19 cellular contexts compared by ENCODE assay signal in genomic region chr3:45957606-45958005, GRCh38. TPM values are rescaled to one million over a fixed set of nuclear protein-coding genes. Genes with fewer than 3 reads are reported as not detected.
A peak's percentile ranks its signal among the peaks of the same experiment; 100 is the strongest.
DNase-seq lines count a peak whose midpoint lies in the region; ATAC-seq and TF ChIP-seq lines count a peak whose summit lies in the region.
"Had no signal": no experiment of that assay in that cellular context is flagged by ENCODE, and none has a peak within 500 bp of the region (broad histone marks: within the 10 kb centered on the region; RNA-seq: fewer than 3 reads in every experiment).

No MANE protein-coding gene starts in this region.

- in situ Hi-C loops in gastrocnemius medialis (cut with MboI; ENCODE audit: low sequenced_read_pairs in 4 of 4): no loop called here

- no peaks in the 10 kb centered on the region for H3K9me3 Mint-ChIP-seq in activated CD8-positive, alpha-beta T cell treated with anti-CD3 and anti-CD28 coated beads, Interleukin-2, amount 10 ng/mL, durations not matched to agents 7 days and 5 days (ENCODE audit: insufficient read depth)
- H3K9me3 Mint-ChIP-seq: activated naive CD8-positive, alpha-beta T cell treated with anti-CD3 and anti-CD28 coated beads, Interleukin-2, amount 50 U/mL, for 24 hours; activated T-cell treated with anti-CD3 and anti-CD28 coated beads, Interleukin-2, amount 50 U/mL, for 4 hours; memory B cell; type B pancreatic cell had no signal

- H3K27ac Mint-ChIP-seq in activated CD8-positive, alpha-beta T cell treated with anti-CD3 and anti-CD28 coated beads, Interleukin-2, amount 10 ng/mL, durations not matched to agents 7 days and 5 days: peak overlapping the region; percentile 69
- H3K27ac Mint-ChIP-seq: activated naive CD8-positive, alpha-beta T cell treated with anti-CD3 and anti-CD28 coated beads, Interleukin-2, amount 50 U/mL, for 24 hours; memory B cell; type B pancreatic cell had no signal

- H3K4me3 Mint-ChIP-seq in activated CD8-positive, alpha-beta T cell treated with anti-CD3 and anti-CD28 coated beads, Interleukin-2, amount 10 ng/mL, durations not matched to agents 7 days and 5 days: no peak overlapping the region
- H3K4me3 Mint-ChIP-seq: activated naive CD8-positive, alpha-beta T cell treated with anti-CD3 and anti-CD28 coated beads, Interleukin-2, amount 50 U/mL, for 24 hours; activated T-cell treated with anti-CD3 and anti-CD28 coated beads, Interleukin-2, amount 50 U/mL, for 4 hours; memory B cell; type B pancreatic cell had no signal

- H3K4me1 ChIP-seq in right cardiac atrium (ENCODE audit: control insufficient read depth, insufficient read depth, low read length) (no peaks in the 10 kb centered on the region), gastrocnemius medialis (peaks cover 15 to 21% of the 10 kb centered on the region in 2 donors), uterus (no peaks in the 10 kb centered on the region)
- H3K4me1 ChIP-seq: BE2C had no signal

- TF ChIP-seq POLR2A in gastrocnemius medialis (IDR thresholded peaks at IDR 0.05): no peak
- TF ChIP-seq POLR2A in uterus (IDR thresholded peaks at IDR 0.05): no peak

- H3K27me3 ChIP-seq in right cardiac atrium (ENCODE audit: control insufficient read depth, insufficient read depth): no peaks in the 10 kb centered on the region
- no peaks in the 10 kb centered on the region for H3K27me3 ChIP-seq in gastrocnemius medialis
- no peaks in the 10 kb centered on the region for H3K27me3 ChIP-seq in uterus
- H3K27me3 ChIP-seq: BE2C had no signal

- H3K36me3 Mint-ChIP-seq in activated CD8-positive, alpha-beta T cell treated with anti-CD3 and anti-CD28 coated beads, Interleukin-2, amount 10 ng/mL, durations not matched to agents 7 days and 5 days (ENCODE audit: low read depth): peaks cover 96% of the 10 kb centered on the region

- H3K27ac ChIP-seq in right cardiac atrium (ENCODE audit: low read length) (peak overlapping the region; percentile 1), gastrocnemius medialis (peak overlapping the region; percentile 83 to 100 (median 96)), uterus (peak overlapping the region in 1 of 2 donors; percentile 58)
- H3K27ac ChIP-seq: neutrophil had no signal

- no peak overlapping the region for H3K4me3 ChIP-seq in right cardiac atrium (ENCODE audit: low read length)
- no peak overlapping the region for H3K4me3 ChIP-seq in gastrocnemius medialis
- no peak overlapping the region for H3K4me3 ChIP-seq in uterus
- H3K4me3 ChIP-seq: skin epidermis had no signal

- POLR2A ChIA-PET in activated CD8-positive, alpha-beta T cell treated with anti-CD3 and anti-CD28 coated beads, Interleukin-2, amount 10 ng/mL, durations not matched to agents 7 days and 5 days (lab: Charles Lee): interaction anchor here (1.3 to 2.5 kb wide), 3 partner anchors 11 to 19 kb away, joined by 4 to 9 read pairs (median 8); no protein-coding TSS in a partner anchor

- intact Hi-C loops in right cardiac atrium (cut with DNase I) (no loop called here), gastrocnemius medialis (cut with DNase I; ENCODE audit: low total_unique reads) (loop anchor here (2.0 kb wide), 1 partner anchor 31 kb away; no protein-coding TSS in a partner anchor), uterus (cut with DNase I; ENCODE audit: low total_unique reads) (no loop called here)

- H3K36me3 ChIP-seq in gastrocnemius medialis (peaks cover 0 to 92% of the 10 kb centered on the region in 2 donors), uterus (no peaks in the 10 kb centered on the region)
- H3K36me3 ChIP-seq: BE2C had no signal

- CTCF ChIA-PET in activated CD8-positive, alpha-beta T cell treated with anti-CD3 and anti-CD28 coated beads, Interleukin-2, amount 10 ng/mL, durations not matched to agents 7 days and 5 days (lab: Charles Lee): interaction anchor here (1.2 to 14.4 kb wide), 3 partner anchors 15 to 121 kb away, joined by 3 to 171 read pairs (median 9); no protein-coding TSS in a partner anchor

- H3K9me3 ChIP-seq in right cardiac atrium (ENCODE audit: control insufficient read depth, low read length): no peaks in the 10 kb centered on the region
- H3K9me3 ChIP-seq in gastrocnemius medialis: no peaks in the 10 kb centered on the region
- H3K9me3 ChIP-seq in uterus: no peaks in the 10 kb centered on the region
- H3K9me3 ChIP-seq: BE2C, neutrophil had no signal

- no peak for TF ChIP-seq CTCF in gastrocnemius medialis (IDR thresholded peaks at IDR 0.05 in 4 of 5, conservative IDR thresholded peaks at IDR 0.05 in 1 of 5)
- no peak for TF ChIP-seq CTCF in uterus (IDR thresholded peaks at IDR 0.05)

- H3K4me1 Mint-ChIP-seq in activated CD8-positive, alpha-beta T cell treated with anti-CD3 and anti-CD28 coated beads, Interleukin-2, amount 10 ng/mL, durations not matched to agents 7 days and 5 days (ENCODE audit: low read depth): peaks cover 76% of the 10 kb centered on the region
- H3K4me1 Mint-ChIP-seq: memory B cell had no signal

- peak; percentile 29 for DNase-seq in NCI-H1105 treated with DMSO at 0.1 percent for 48 hours (lab: John Stamatoyannopoulos, UW)
- DNase-seq in activated CD8-positive, alpha-beta T cell treated with anti-CD3 and anti-CD28 coated beads, Interleukin-2, amount 10 ng/mL, durations not matched to agents 7 days and 5 days: no peak
- DNase-seq in right cardiac atrium: no peak
- DNase-seq in gastrocnemius medialis: no peak
- DNase-seq in hepatic stellate cell (ENCODE audit: low spot score): no peak
- no peak for DNase-seq in uterus
- DNase-seq: activated CD4-positive, alpha-beta T cell treated with anti-CD3 and anti-CD28 coated beads for 48 hours; activated naive CD8-positive, alpha-beta T cell treated with anti-CD3 and anti-CD28 coated beads, Interleukin-2, amount 50 U/mL, for 24 hours; activated T-cell treated with anti-CD3 and anti-CD28 coated beads, Interleukin-2, amount 50 U/mL, for 4 hours; BE2C; central memory CD4-positive, alpha-beta T cell; NCI-H1694; NCI-H510A had no signal

- H3K27me3 Mint-ChIP-seq in activated CD8-positive, alpha-beta T cell treated with anti-CD3 and anti-CD28 coated beads, Interleukin-2, amount 10 ng/mL, durations not matched to agents 7 days and 5 days (ENCODE audit: low read depth): no peaks in the 10 kb centered on the region
- H3K27me3 Mint-ChIP-seq: activated naive CD8-positive, alpha-beta T cell treated with anti-CD3 and anti-CD28 coated beads, Interleukin-2, amount 50 U/mL, for 24 hours; memory B cell; type B pancreatic cell had no signal

- WGBS in right cardiac atrium: 52% methylated on average over 5 of the region's 5 CpGs

- ATAC-seq in activated CD8-positive, alpha-beta T cell treated with anti-CD3 and anti-CD28 coated beads, Interleukin-2, amount 10 ng/mL, durations not matched to agents 7 days and 5 days: no peak
- no peak for ATAC-seq in right cardiac atrium
- ATAC-seq in gastrocnemius medialis: no peak
- ATAC-seq in GM18861 (IDR thresholded peaks at IDR 0.05; ENCODE audit: unreplicated experiment): no peak
- ATAC-seq in esophagus mucosa: no peak
- ATAC-seq: activated naive CD8-positive, alpha-beta T cell treated with anti-CD3 and anti-CD28 coated beads, Interleukin-2, amount 50 U/mL, for 24 hours had no signal

RNA-seq across cellular contexts. Expression of gene CXCR6, which starts 14.3 kb away (rescaled TPM):
- total RNA-seq in activated CD8-positive, alpha-beta T cell treated with anti-CD3 and anti-CD28 coated beads, Interleukin-2, amount 10 ng/mL, durations not matched to agents 7 days and 5 days: 10 to 100 TPM; 26.5 to 27.6 TPM
- under 1 TPM in 3 of 4 donors, not detected in 1; 0.33 to 0.53 (median 0.46) TPM for total RNA-seq in right cardiac atrium
- polyA plus RNA-seq in right cardiac atrium: 0.18 TPM
- total RNA-seq in gastrocnemius medialis: under 1 TPM in 2 of 4 donors, not detected in 2; 0.29 to 0.51 TPM
- 0.28 TPM for total RNA-seq in esophagus mucosa
- 1 to 10 TPM in 1 of 4 donors, under 1 TPM in 2, not detected in 1; 0.48 to 8.7 (median 0.76) TPM for total RNA-seq in uterus

RNA-seq across cellular contexts. Expression of gene FYCO1, which starts 38.0 kb away (rescaled TPM):
- 10 to 100 TPM; 16.6 to 19.5 TPM for total RNA-seq in activated CD8-positive, alpha-beta T cell treated with anti-CD3 and anti-CD28 coated beads, Interleukin-2, amount 10 ng/mL, durations not matched to agents 7 days and 5 days
- total RNA-seq in right cardiac atrium (100 to 1,000 TPM in 2 of 4 donors, 10 to 100 TPM in 2; 75.8 to 114 (median 97.0) TPM), gastrocnemius medialis (10 to 100 TPM; 47.4 to 99.8 (median 84.2) TPM), esophagus mucosa (18.5 TPM), uterus (10 to 100 TPM; 16.5 to 74.4 (median 27.8) TPM)
- 62.7 TPM for polyA plus RNA-seq in right cardiac atrium
